In the genomic region with DNA sequence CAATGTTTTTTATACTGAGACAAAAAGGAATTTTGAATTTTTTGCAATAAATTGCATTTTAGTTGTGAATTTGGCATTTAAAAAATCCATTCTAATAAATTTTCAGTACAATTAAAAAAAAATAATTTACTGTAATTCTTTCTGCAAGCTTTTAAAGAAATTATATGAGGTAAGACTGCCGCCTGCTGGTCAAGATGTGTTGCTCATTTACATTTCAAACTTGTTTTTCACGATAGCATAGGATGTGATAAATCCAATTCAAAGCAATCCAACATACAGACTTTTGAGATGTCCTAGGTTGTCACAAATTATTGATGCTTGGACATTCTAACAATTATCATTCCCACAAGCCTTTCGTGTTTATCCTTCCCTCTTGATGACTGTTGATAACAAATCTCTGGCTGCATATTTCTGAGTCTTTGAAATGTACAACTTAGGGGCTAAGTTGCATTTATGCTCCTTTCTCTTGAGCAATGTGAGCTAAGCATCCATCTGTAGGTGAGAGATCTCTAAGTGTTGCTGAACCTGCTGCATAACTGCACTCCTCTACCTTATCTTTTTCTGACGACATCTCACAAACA, we compare ENCODE assay signal across 8 cellular contexts. TPM values are rescaled to one million over a fixed set of nuclear protein-coding genes. Genes with fewer than 3 reads are reported as not detected.
DNase-seq lines count a peak whose midpoint lies in the region; ATAC-seq and TF ChIP-seq lines count a peak whose summit lies in the region.

No MANE protein-coding gene starts in this region.

- H3K4me1 ChIP-seq in breast epithelium, result no peaks in the 10 kb centered on the region

- no peaks in the 10 kb centered on the region for H3K9me3 ChIP-seq in breast epithelium

- ATAC-seq in GM19455 (IDR thresholded peaks at IDR 0.05; ENCODE audit: unreplicated experiment), result no peak

- TF ChIP-seq POLR2A in breast epithelium (IDR thresholded peaks at IDR 0.05), result no peak

- H3K27ac ChIP-seq in breast epithelium, result no peak overlapping the region

- H3K36me3 ChIP-seq in breast epithelium, result no peaks in the 10 kb centered on the region

- intact Hi-C loops in breast epithelium (cut with DNase I; ENCODE audit: low total_unique reads), result loop anchor here (5.0 kb wide), 1 partner anchor 241 kb away; no protein-coding TSS in a partner anchor

- H3K27me3 ChIP-seq in breast epithelium, result no peaks in the 10 kb centered on the region

- peak; percentile 79 to 86 (median 80) for TF ChIP-seq CTCF in breast epithelium (IDR thresholded peaks at IDR 0.05)

- peak; percentile 42 for DNase-seq in SIG-M5 treated with dmso at 0.1 percent for 504 hours (lab: John Stamatoyannopoulos, UW; ENCODE audit: unreplicated experiment)
- DNase-seq in SIG-M5 (lab: John Stamatoyannopoulos, UW), result no peak
- DNase-seq in MV-4-11 (lab: John Stamatoyannopoulos, UW), result peak; percentile 52
- DNase-seq in T-helper 1 cell, result peak in 4 of 5 donors; percentile 24 to 47 (median 41)
- DNase-seq in breast epithelium (ENCODE audit: low spot score in 2 of 2), result peak; percentile 30 to 57
- DNase-seq in left kidney (ENCODE audit: low read depth, low spot score), result peak; percentile 86
- DNase-seq in stimulated activated CD8-positive, alpha-beta memory T cell treated with anti-CD3 and anti-CD28 coated beads, Interleukin-2, amount 100 ng/mL, for 1 hour (ENCODE audit: low read depth in 2 of 2), result peak; percentile 22 to 33

- no peak overlapping the region for H3K4me3 ChIP-seq in breast epithelium

RNA-seq across cellular contexts. Expression of a gene that starts 21.7 kb away (rescaled TPM):
- total RNA-seq in breast epithelium, result 10 to 100 TPM in 2 of 3 donors, 1 to 10 TPM in 1; 5.1 to 87.4 (median 19.3) TPM

RNA-seq across cellular contexts. Expression of a gene that starts 41.9 kb away (rescaled TPM):
- 1 to 10 TPM; 5.6 to 6.2 (median 5.9) TPM for total RNA-seq in breast epithelium
